26 cellular contexts compared by ENCODE assay signal in the genomic region with DNA sequence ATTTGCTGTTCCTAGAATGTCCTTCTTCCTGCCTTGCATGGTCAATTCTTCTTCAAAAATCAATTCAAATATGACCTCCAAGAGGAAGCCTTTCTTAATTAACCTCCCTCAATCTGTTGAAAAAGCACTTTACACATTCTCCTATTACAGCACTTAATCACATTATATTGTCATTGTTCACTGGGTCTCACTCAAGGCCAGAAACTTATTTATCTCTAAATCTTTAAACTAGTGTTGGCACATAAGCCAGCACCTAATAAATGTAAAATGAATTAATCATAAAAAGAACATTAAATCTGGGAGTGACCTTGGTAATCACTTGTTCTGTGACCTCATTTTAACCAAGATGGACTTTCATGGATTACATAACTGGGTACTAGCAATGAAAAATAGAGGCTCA.
"Had no signal": no experiment of that assay in that cellular context is flagged by ENCODE, and none has a peak within 500 bp of the region (broad histone marks: within the 10 kb centered on the region; RNA-seq: fewer than 3 reads in every experiment).

No MANE protein-coding gene starts in this region.

- DNase-seq: activated CD4-positive, alpha-beta memory T cell treated with anti-CD3 and anti-CD28 coated beads for 36 hours; activated CD4-positive, alpha-beta T cell treated with anti-CD3 and anti-CD28 coated beads for 48 hours; activated effector memory CD4-positive, alpha-beta T cell treated with anti-CD3 and anti-CD28 coated beads, Interleukin-2, amount 50 U/mL, for 16 hours; activated naive CD4-positive, alpha-beta T cell treated with anti-CD3 and anti-CD28 coated beads, Interleukin-2, amount 50 U/mL, for 16 hours; activated T-cell treated with anti-CD3 and anti-CD28 coated beads, Interleukin-2, amount 50 U/mL, for 72 hours; adrenal gland; central memory CD4-positive, alpha-beta T cell; dermis blood vessel endothelial cell; effector CD8-positive, alpha-beta T cell; head of caudate nucleus; islet precursor cell; left lung; naive B cell; psoas muscle; stimulated activated CD4-positive, alpha-beta T cell treated with anti-CD3 and anti-CD28 coated beads, Interleukin-4, amount 100 ng/mL, for 24 hours; stimulated activated naive CD8-positive, alpha-beta T cell treated with anti-CD3 and anti-CD28 coated beads, Interleukin-15, Interleukin-2, amounts not matched to agents 100 U/mL and 50 U/mL, for 24 hours; substantia nigra; T1000; thyroid gland had no signal

- H3K4me3 ChIP-seq: adrenal gland, ascending aorta, esophagus muscularis mucosa, gastroesophageal sphincter, left lung, lung, psoas muscle, right atrium auricular region, thyroid gland had no signal

- H3K4me3 Mint-ChIP-seq: activated CD4-positive, alpha-beta memory T cell treated with anti-CD3 and anti-CD28 coated beads for 36 hours; activated T-cell treated with anti-CD3 and anti-CD28 coated beads, Interleukin-2, amount 50 U/mL, for 72 hours; naive B cell; neural crest cell; T-helper 1 cell treated with Interleukin-12 subunit alpha and Interleukin-12 subunit beta and Interleukin-4 antibody, amounts not matched to agents 30 μg/mL and 1 μg/mL, for 36 hours had no signal

- H3K36me3 Mint-ChIP-seq: activated CD4-positive, alpha-beta memory T cell treated with anti-CD3 and anti-CD28 coated beads for 36 hours had no signal

- H3K36me3 ChIP-seq: adrenal gland, ascending aorta, esophagus muscularis mucosa, gastroesophageal sphincter, left lung, right atrium auricular region, thyroid gland had no signal

- H3K27ac Mint-ChIP-seq: activated CD4-positive, alpha-beta memory T cell treated with anti-CD3 and anti-CD28 coated beads for 36 hours; activated T-cell treated with anti-CD3 and anti-CD28 coated beads, Interleukin-2, amount 50 U/mL, for 72 hours; T-helper 1 cell treated with Interleukin-12 subunit alpha and Interleukin-12 subunit beta and Interleukin-4 antibody, amounts not matched to agents 30 μg/mL and 1 μg/mL, for 36 hours had no signal

- H3K9me3 ChIP-seq: adrenal gland, ascending aorta, esophagus muscularis mucosa, gastroesophageal sphincter, left lung, psoas muscle, right atrium auricular region, thyroid gland had no signal

- H3K9me3 Mint-ChIP-seq: activated CD4-positive, alpha-beta memory T cell treated with anti-CD3 and anti-CD28 coated beads for 36 hours; activated T-cell treated with anti-CD3 and anti-CD28 coated beads, Interleukin-2, amount 50 U/mL, for 72 hours; naive B cell; neural crest cell; T-helper 1 cell treated with Interleukin-12 subunit alpha and Interleukin-12 subunit beta and Interleukin-4 antibody, amounts not matched to agents 30 μg/mL and 1 μg/mL, for 36 hours had no signal

- H3K27me3 Mint-ChIP-seq: activated CD4-positive, alpha-beta memory T cell treated with anti-CD3 and anti-CD28 coated beads for 36 hours; naive B cell had no signal

- H3K27ac ChIP-seq: ascending aorta, esophagus muscularis mucosa, gastroesophageal sphincter, left lung, psoas muscle, right atrium auricular region, thyroid gland had no signal

- H3K27me3 ChIP-seq: adrenal gland, ascending aorta, esophagus muscularis mucosa, gastroesophageal sphincter, left lung, right atrium auricular region, thyroid gland had no signal
